In the genomic region with DNA sequence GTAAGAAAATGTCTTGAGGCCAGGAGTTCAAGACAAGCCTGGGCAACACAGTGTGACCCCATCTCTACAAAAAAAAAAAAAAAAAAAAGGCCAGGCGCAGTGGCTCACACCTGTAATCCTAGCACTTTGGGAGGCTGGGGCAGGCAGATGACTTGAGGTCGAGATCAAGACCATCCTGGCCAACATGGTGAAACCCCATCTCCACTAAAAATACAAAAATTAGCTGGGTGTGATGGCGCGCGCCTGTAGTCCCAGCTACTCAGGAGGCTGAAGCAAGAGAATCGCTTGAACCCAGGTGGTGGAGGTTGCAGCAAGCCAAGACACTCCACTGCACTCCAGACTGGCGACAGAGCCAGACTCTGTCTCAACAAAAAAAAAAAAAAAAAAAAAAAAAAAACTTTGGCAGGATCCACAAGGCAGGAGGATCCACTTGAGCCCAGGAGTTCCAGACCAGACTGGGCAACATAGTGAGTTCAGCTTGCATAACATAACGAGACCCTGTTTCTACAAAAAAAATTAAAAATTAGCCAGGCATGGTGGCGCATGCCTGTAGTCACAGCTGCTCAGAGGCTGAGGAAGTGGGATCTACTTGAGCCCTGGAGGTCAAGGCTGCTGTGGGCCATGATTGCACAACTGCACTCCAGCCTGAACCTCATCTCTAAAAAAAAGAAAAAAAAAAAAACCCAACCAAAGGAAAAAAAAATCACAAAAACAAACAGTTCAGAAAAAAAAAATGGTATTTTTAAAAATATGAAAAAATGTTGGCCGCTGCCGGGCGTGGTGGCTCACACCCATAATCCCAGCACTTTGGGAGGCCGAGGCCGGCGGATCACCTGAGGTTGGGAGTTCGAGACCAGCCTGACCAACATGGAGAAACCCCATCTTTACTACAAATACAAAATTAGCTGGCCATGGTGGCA, we compare ENCODE assay signal across 8 cellular contexts. TPM values are rescaled to one million over a fixed set of nuclear protein-coding genes. Genes with fewer than 3 reads are reported as not detected.
DNase-seq lines count a peak whose midpoint lies in the region; ATAC-seq and TF ChIP-seq lines count a peak whose summit lies in the region.
"Not testable (repeated sequence)": the region's sequence is repeated elsewhere in the genome, so short reads cannot be mapped to it uniquely, and the experiment has no call there.

No MANE protein-coding gene starts in this region.

- not testable (repeated sequence) for H3K9me3 Mint-ChIP-seq in MCF 10A (ENCODE audit: unreplicated experiment)

- not testable (repeated sequence) for BruUV-seq in MCF 10A (replicated peaks; lab: Mats Ljungman, UMichigan)

- peak overlapping the region in 7 of 10 donors; percentile 17 to 62 (median 32) for H3K27ac ChIP-seq in heart right ventricle

- peak; percentile 76 to 92 (median 85) for ATAC-seq in heart right ventricle

- 79 to 85% methylated on average over 16 of the region's 16 CpGs for WGBS in heart right ventricle, 2 donors

- not testable (repeated sequence) for TF ChIP-seq CTCF in MCF 10A (IDR thresholded peaks at IDR 0.05; ENCODE audit: unreplicated experiment); heart right ventricle (IDR thresholded peaks at IDR 0.05)

- not testable (repeated sequence) for H3K27me3 Mint-ChIP-seq in MCF 10A (ENCODE audit: insufficient read depth, unreplicated experiment)

- peak; percentile 70 for DNase-seq in CD1c-positive myeloid dendritic cell (ENCODE audit: extremely low spot score)
- peak; percentile 77 for DNase-seq in HCEC 1CT
- peak; percentile 48 for DNase-seq in NAMALWA (ENCODE audit: low spot score)
- peak; percentile 39 for DNase-seq in SIG-M5 (lab: John Stamatoyannopoulos, UW)
- DNase-seq in MCF 10A (ENCODE audit: unreplicated experiment): peak; percentile 14
- DNase-seq in heart right ventricle: peak; percentile 39 to 41
- peak; percentile 33 for DNase-seq in medulla oblongata (ENCODE audit: extremely low spot score)

- not testable (repeated sequence) for H3K4me3 ChIP-seq in heart right ventricle; skeletal muscle satellite cell (ENCODE audit: low read length)

- H3K9me3 ChIP-seq in heart right ventricle; skeletal muscle satellite cell (replicated peaks; ENCODE audit: low read length): not testable (repeated sequence)

- H3K36me3 ChIP-seq in heart right ventricle: peaks cover 0 to 12% (median 0%) of the 10 kb centered on the region in 9 donors
- H3K36me3 ChIP-seq in skeletal muscle satellite cell (ENCODE audit: insufficient read depth, low read length): not testable (repeated sequence)

- CTCF ChIA-PET in MCF 10A (lab: Yijun Ruan, JAX): interaction anchor here (0.6 kb wide), 2 partner anchors 64 to 69 kb away, joined by 3 to 7 read pairs; no protein-coding TSS in a partner anchor

- H3K4me2 ChIP-seq in skeletal muscle satellite cell (ENCODE audit: low read length): peak overlapping the region; percentile 16

- peaks cover under 1 to 41% (median 22%) of the 10 kb centered on the region in 9 donors for H3K4me1 ChIP-seq in heart right ventricle
- H3K4me1 ChIP-seq in skeletal muscle satellite cell (ENCODE audit: control insufficient read depth, insufficient read depth, low read length): not testable (repeated sequence)

- not testable (repeated sequence) for H3K4me1 Mint-ChIP-seq in MCF 10A (ENCODE audit: insufficient read depth, unreplicated experiment)

- H3K9ac ChIP-seq in skeletal muscle satellite cell (ENCODE audit: low read depth, low read length): not testable (repeated sequence)

- peaks cover 11% of the 10 kb centered on the region for H3K36me3 Mint-ChIP-seq in MCF 10A (ENCODE audit: insufficient read depth, unreplicated experiment)

- H3K27me3 ChIP-seq in heart right ventricle; skeletal muscle satellite cell (ENCODE audit: control insufficient read depth, insufficient read depth, low read length): not testable (repeated sequence)

- not testable (repeated sequence) for H3K4me3 Mint-ChIP-seq in MCF 10A (ENCODE audit: unreplicated experiment)

- intact Hi-C loops in MCF 10A (cut with micrococcal nuclease); heart right ventricle (cut with DNase I): not testable (repeated sequence)

- POLR2A ChIA-PET in MCF 10A (lab: Yijun Ruan, JAX): interaction anchor here (0.6 kb wide), 1 partner anchor 26 kb away, joined by 3 read pairs; no protein-coding TSS in a partner anchor

- H3K27ac Mint-ChIP-seq in MCF 10A (ENCODE audit: low read depth, unreplicated experiment): not testable (repeated sequence)

RNA-seq across cellular contexts. Expression of a gene that starts 8.1 kb away (rescaled TPM):
- total RNA-seq in MCF 10A (2022): 78.5 and 93.9 TPM in 2 replicates
- total RNA-seq in heart right ventricle: 10 to 100 TPM; 43.3 to 65.8 (median 52.8) TPM
- 10 to 100 TPM; 20.7 to 24.0 TPM for polyA plus RNA-seq in heart right ventricle
- total RNA-seq in skeletal muscle satellite cell (2012; rRNA removed): 68.6 and 107 TPM in 2 replicates

RNA-seq across cellular contexts. Expression of a gene that starts 40.8 kb away (rescaled TPM):
- total RNA-seq in MCF 10A (2022): 268 and 324 TPM in 2 replicates
- total RNA-seq in heart right ventricle: 10 to 100 TPM; 12.9 to 52.0 (median 21.8) TPM
- 100 to 1,000 TPM in 1 of 2 donors, 10 to 100 TPM in 1; 31.8 to 169 TPM for polyA plus RNA-seq in heart right ventricle
- 189 and 194 TPM in 2 replicates for total RNA-seq in skeletal muscle satellite cell (2012; rRNA removed)

RNA-seq across cellular contexts. Expression of a gene that starts 53.6 kb away (rescaled TPM):
- total RNA-seq in MCF 10A (2022) (1,004 and 1,033 TPM in 2 replicates), heart right ventricle (100 to 1,000 TPM; 117 to 302 (median 208) TPM)
- 100 to 1,000 TPM; 351 to 965 TPM for polyA plus RNA-seq in heart right ventricle
- total RNA-seq in skeletal muscle satellite cell (2012; rRNA removed): 752 and 839 TPM in 2 replicates

Comparison
In these comparisons a context has a peak if more than half of its experiments do, and no peak if none do; other contexts are left out.
1. DNase-seq: peak in every context shown above with its lines; median percentile 77 in HCEC 1CT; 70 in CD1c-positive myeloid dendritic cell; 48 in NAMALWA; 40 in heart right ventricle; 39 in SIG-M5; 33 in medulla oblongata; 14 in MCF 10A.